13 cellular contexts compared by ENCODE assay signal in the genomic region with DNA sequence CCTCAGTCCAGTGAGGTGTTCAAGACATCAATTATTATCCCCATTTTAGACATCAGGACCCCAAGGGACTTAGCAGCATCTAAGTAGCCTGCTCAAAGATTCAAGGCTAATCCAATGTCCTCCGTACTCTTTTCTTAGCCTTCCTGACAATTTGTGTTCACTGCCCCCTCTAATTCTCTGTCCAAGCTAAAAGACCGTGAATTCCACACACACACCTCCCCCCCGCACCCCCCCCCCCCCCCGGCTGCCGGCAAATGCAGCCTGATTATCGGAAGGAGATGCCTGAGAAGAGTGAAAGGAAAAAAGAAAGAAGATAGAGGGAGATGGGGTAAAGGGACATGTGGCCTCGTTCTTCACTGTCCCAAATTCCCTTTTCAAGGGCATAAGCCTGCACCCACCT.
"Had no signal": no experiment of that assay in that cellular context is flagged by ENCODE, and none has a peak within 500 bp of the region (broad histone marks: within the 10 kb centered on the region; RNA-seq: fewer than 3 reads in every experiment).

No MANE protein-coding gene starts in this region.

- H3K36me3 Mint-ChIP-seq: activated naive CD4-positive, alpha-beta T cell treated with anti-CD3 and anti-CD28 coated beads, Interleukin-2, amount 50 U/mL, for 24 hours; stimulated activated effector memory CD8-positive, alpha-beta T cell treated with anti-CD3 and anti-CD28 coated beads, Interleukin-12 subunit alpha, Interleukin-12 subunit beta, amount 100 ng/mL, for 72 hours; type B pancreatic cell had no signal

- ATAC-seq: effector memory CD8-positive, alpha-beta T cell; stimulated activated effector memory CD8-positive, alpha-beta T cell treated with anti-CD3 and anti-CD28 coated beads, Interleukin-12 subunit alpha, Interleukin-12 subunit beta, amount 100 ng/mL, for 72 hours had no signal

- H3K4me3 Mint-ChIP-seq: activated naive CD4-positive, alpha-beta T cell treated with anti-CD3 and anti-CD28 coated beads, Interleukin-2, amount 50 U/mL, for 24 hours; central memory CD8-positive, alpha-beta T cell; effector memory CD8-positive, alpha-beta T cell; stimulated activated effector memory CD8-positive, alpha-beta T cell treated with anti-CD3 and anti-CD28 coated beads, Interleukin-12 subunit alpha, Interleukin-12 subunit beta, amount 100 ng/mL, for 72 hours; T-helper 1 cell treated with Interleukin-12 subunit alpha and Interleukin-12 subunit beta and Interleukin-4 antibody, amounts not matched to agents 30 μg/mL and 1 μg/mL, for 36 hours; type B pancreatic cell had no signal

- H3K79me2 ChIP-seq: parathyroid adenoma had no signal

- H3K4me3 ChIP-seq: body of pancreas had no signal

- H3K27ac Mint-ChIP-seq: activated naive CD4-positive, alpha-beta T cell treated with anti-CD3 and anti-CD28 coated beads, Interleukin-2, amount 50 U/mL, for 24 hours; effector memory CD8-positive, alpha-beta T cell; stimulated activated effector memory CD8-positive, alpha-beta T cell treated with anti-CD3 and anti-CD28 coated beads, Interleukin-12 subunit alpha, Interleukin-12 subunit beta, amount 100 ng/mL, for 72 hours; T-helper 1 cell treated with Interleukin-12 subunit alpha and Interleukin-12 subunit beta and Interleukin-4 antibody, amounts not matched to agents 30 μg/mL and 1 μg/mL, for 36 hours; type B pancreatic cell had no signal

- H3K9me3 ChIP-seq: body of pancreas, SK-N-SH had no signal

- H3K9ac ChIP-seq: parathyroid adenoma, SK-N-SH had no signal

- H3K4me1 Mint-ChIP-seq: central memory CD8-positive, alpha-beta T cell had no signal

- H3K9me3 Mint-ChIP-seq: activated naive CD4-positive, alpha-beta T cell treated with anti-CD3 and anti-CD28 coated beads, Interleukin-2, amount 50 U/mL, for 24 hours; central memory CD8-positive, alpha-beta T cell; effector memory CD8-positive, alpha-beta T cell; stimulated activated effector memory CD8-positive, alpha-beta T cell treated with anti-CD3 and anti-CD28 coated beads, Interleukin-12 subunit alpha, Interleukin-12 subunit beta, amount 100 ng/mL, for 72 hours; T-helper 1 cell treated with Interleukin-12 subunit alpha and Interleukin-12 subunit beta and Interleukin-4 antibody, amounts not matched to agents 30 μg/mL and 1 μg/mL, for 36 hours; type B pancreatic cell had no signal

- H3K4me2 ChIP-seq: SK-N-SH had no signal

- H2AFZ ChIP-seq: parathyroid adenoma had no signal

- DNase-seq: activated CD4-positive, alpha-beta T cell treated with anti-CD3 and anti-CD28 coated beads, Interleukin-2, amount 50 U/mL, for 1 hour; body of pancreas; cortex of kidney; effector memory CD8-positive, alpha-beta T cell; retina; SK-N-SH; small intestine had no signal

- H3K27ac ChIP-seq: body of pancreas, parathyroid adenoma had no signal

- H3K27me3 ChIP-seq: body of pancreas had no signal
